ENCODE assay signal across 13 cellular contexts in genomic region chr10:95820363-95820762, GRCh38.
DNase-seq lines count a peak whose midpoint lies in the region; ATAC-seq, FAIRE-seq and TF ChIP-seq lines count a peak whose summit lies in the region.
"Had no signal": no experiment of that assay in that cellular context is flagged by ENCODE, and none has a peak within 500 bp of the region (broad histone marks: within the 10 kb centered on the region; RNA-seq: fewer than 3 reads in every experiment).

No MANE protein-coding gene starts in this region.

- ATAC-seq in GM21367 (IDR thresholded peaks at IDR 0.05; ENCODE audit: unreplicated experiment) (peak; percentile 40), HG03432 (IDR thresholded peaks at IDR 0.05; ENCODE audit: unreplicated experiment) (peak; percentile 67), gastrocnemius medialis (no peak)

- H3K4me1 ChIP-seq in suprapubic skin = peaks cover 13% of the 10 kb centered on the region
- H3K4me1 ChIP-seq in gastrocnemius medialis = no peaks in the 10 kb centered on the region
- H3K4me1 ChIP-seq: BLaER1, HAP-1 had no signal

- FAIRE-seq in GM12891 (lab: Jason Lieb, UNC) = peak; percentile 85

- H3K4me1 Mint-ChIP-seq in activated T-helper 1 cell treated with anti-CD3 and anti-CD28 coated beads, Interleukin-12 subunit alpha, Interleukin-12 subunit beta, Interleukin-2, Interleukin-4 antibody, amounts not matched to agents 30 ng/mL and 10 ng/mL and 1 ng/mL, durations not matched to agents 14 hours and 24 hours and 36 hours (ENCODE audit: low read depth) = peaks cover 58% of the 10 kb centered on the region

- DNase-seq in GM12891 (ENCODE audit: insufficient read length, low spot score) = no peak
- DNase-seq in activated T-helper 1 cell treated with anti-CD3 and anti-CD28 coated beads, Interleukin-12 subunit alpha, Interleukin-12 subunit beta, Interleukin-2, Interleukin-4 antibody, amounts not matched to agents 30 ng/mL and 10 ng/mL and 1 ng/mL, durations not matched to agents 14 hours and 24 hours and 36 hours (ENCODE audit: low spot score) = no peak
- no peak for DNase-seq in HuH-7.5 (ENCODE audit: low spot score)
- DNase-seq in suprapubic skin (ENCODE audit: low spot score in 2 of 2) = no peak
- DNase-seq in activated CD4-positive, CD25-positive, alpha-beta regulatory T cell (lab: John Stamatoyannopoulos, UW) = no peak
- no peak for DNase-seq in gastrocnemius medialis
- DNase-seq: amygdala, dorsolateral prefrontal cortex, NCI-H345 had no signal

- TF ChIP-seq POLR2A in GM12891 (IDR thresholded peaks at IDR 0.05; ENCODE audit: low read depth, low read length) (peak; percentile 56; the same call in 1 of the 2 replicates), suprapubic skin (IDR thresholded peaks at IDR 0.05) (no peak), gastrocnemius medialis (IDR thresholded peaks at IDR 0.05) (no peak)

- H3K27ac Mint-ChIP-seq in activated T-helper 1 cell treated with anti-CD3 and anti-CD28 coated beads, Interleukin-12 subunit alpha, Interleukin-12 subunit beta, Interleukin-2, Interleukin-4 antibody, amounts not matched to agents 30 ng/mL and 10 ng/mL and 1 ng/mL, durations not matched to agents 14 hours and 24 hours and 36 hours = peak overlapping the region; percentile 88

- H3K36me3 Mint-ChIP-seq in activated T-helper 1 cell treated with anti-CD3 and anti-CD28 coated beads, Interleukin-12 subunit alpha, Interleukin-12 subunit beta, Interleukin-2, Interleukin-4 antibody, amounts not matched to agents 30 ng/mL and 10 ng/mL and 1 ng/mL, durations not matched to agents 14 hours and 24 hours and 36 hours (ENCODE audit: low read depth) = peaks cover 29% of the 10 kb centered on the region

- 83% methylated on average over 3 of the region's 3 CpGs for WGBS in suprapubic skin

- H3K27me3 ChIP-seq in suprapubic skin (no peaks in the 10 kb centered on the region), gastrocnemius medialis (no peaks in the 10 kb centered on the region)
- H3K27me3 ChIP-seq: BLaER1, dorsolateral prefrontal cortex had no signal

- TF ChIP-seq CTCF in suprapubic skin (IDR thresholded peaks at IDR 0.05) (no peak), gastrocnemius medialis (IDR thresholded peaks at IDR 0.05 in 4 of 5, conservative IDR thresholded peaks at IDR 0.05 in 1 of 5) (no peak)

- in situ Hi-C loops in gastrocnemius medialis (cut with MboI; ENCODE audit: low sequenced_read_pairs in 4 of 4) = no loop called here

- intact Hi-C loops in activated T-helper 1 cell treated with anti-CD3 and anti-CD28 coated beads, Interleukin-12 subunit alpha, Interleukin-12 subunit beta, Interleukin-2, Interleukin-4 antibody, amounts not matched to agents 30 ng/mL and 10 ng/mL and 1 ng/mL, durations not matched to agents 14 hours and 24 hours and 36 hours (cut with micrococcal nuclease) = loop anchor here (2.0 kb wide), 1 partner anchor 44 kb away; no protein-coding TSS in a partner anchor
- intact Hi-C loops in gastrocnemius medialis (cut with DNase I; ENCODE audit: low total_unique reads) = no loop called here

- H3K27ac ChIP-seq in suprapubic skin (no peak overlapping the region), gastrocnemius medialis (no peak overlapping the region)
- H3K27ac ChIP-seq: BLaER1 had no signal

- H3K4me3 ChIP-seq in suprapubic skin = no peak overlapping the region
- H3K4me3 ChIP-seq in gastrocnemius medialis = no peak overlapping the region
- H3K4me3 ChIP-seq: BLaER1, dorsolateral prefrontal cortex, HAP-1 had no signal

- H3K36me3 ChIP-seq in suprapubic skin = no peaks in the 10 kb centered on the region
- H3K36me3 ChIP-seq in gastrocnemius medialis = no peaks in the 10 kb centered on the region
- H3K36me3 ChIP-seq: BLaER1, HAP-1 had no signal

- no peaks in the 10 kb centered on the region for H3K9me3 ChIP-seq in suprapubic skin
- no peaks in the 10 kb centered on the region for H3K9me3 ChIP-seq in gastrocnemius medialis
- H3K9me3 ChIP-seq: BLaER1, HAP-1 had no signal

- no peak overlapping the region for H3K4me3 Mint-ChIP-seq in activated T-helper 1 cell treated with anti-CD3 and anti-CD28 coated beads, Interleukin-12 subunit alpha, Interleukin-12 subunit beta, Interleukin-2, Interleukin-4 antibody, amounts not matched to agents 30 ng/mL and 10 ng/mL and 1 ng/mL, durations not matched to agents 14 hours and 24 hours and 36 hours

- no peak for TF ChIP-seq EP300 in suprapubic skin (IDR thresholded peaks at IDR 0.05)

- no peaks in the 10 kb centered on the region for H3K27me3 Mint-ChIP-seq in activated T-helper 1 cell treated with anti-CD3 and anti-CD28 coated beads, Interleukin-12 subunit alpha, Interleukin-12 subunit beta, Interleukin-2, Interleukin-4 antibody, amounts not matched to agents 30 ng/mL and 10 ng/mL and 1 ng/mL, durations not matched to agents 14 hours and 24 hours and 36 hours (ENCODE audit: insufficient read depth)

- peaks cover 11% of the 10 kb centered on the region for H3K9me3 Mint-ChIP-seq in activated T-helper 1 cell treated with anti-CD3 and anti-CD28 coated beads, Interleukin-12 subunit alpha, Interleukin-12 subunit beta, Interleukin-2, Interleukin-4 antibody, amounts not matched to agents 30 ng/mL and 10 ng/mL and 1 ng/mL, durations not matched to agents 14 hours and 24 hours and 36 hours

TF ChIP-seq in GM12891, 5 proteins besides CTCF, POLR2A, EP300 and RAD21:
- TF ChIP-seq SPI1 (IDR thresholded peaks at IDR 0.05; ENCODE audit: low read depth, low read length) (peak; percentile 94), POLR2AphosphoS5 (IDR thresholded peaks at IDR 0.05; ENCODE audit: low read depth, low read length) (peak; percentile 38; the same call in 1 of the 2 replicates), PAX5 (IDR thresholded peaks at IDR 0.05; ENCODE audit: insufficient read depth, low read length, severe bottlenecking) (no peak)

Comparison
In these comparisons a context has a peak if more than half of its experiments do, and no peak if none do; other contexts are left out.
1. ATAC-seq: peak in GM21367 (single experiment) and HG03432 (single experiment); none in gastrocnemius medialis (0 of 2).